In genomic region chr6:109136039-109136438, GRCh38 we compare ENCODE assay signal across 1 cellular context.
A peak's percentile ranks its signal among the peaks of the same experiment; 100 is the strongest.
TF ChIP-seq lines count a peak whose summit lies in the region.
"Not testable (repeated sequence)": the region's sequence is repeated elsewhere in the genome, so short reads cannot be mapped to it uniquely, and the experiment has no call there.

No MANE protein-coding gene starts in this region.

- H3K27ac ChIP-seq in HEK293 (ENCODE audit: extremely low read depth, low read depth, low read length): not testable (repeated sequence)

- H3K36me3 ChIP-seq in HEK293 (ENCODE audit: control insufficient read depth in 2 of 2, insufficient read depth in 1 of 2, low read length in 2 of 2): not testable (repeated sequence)

- not testable (repeated sequence) for H3K9me3 ChIP-seq in HEK293 (ENCODE audit: control insufficient read depth, insufficient read depth, low read depth, low read length)

- POLR2A ChIA-PET in HEK293 (lab: Yijun Ruan, JAX): not testable (repeated sequence)

- not testable (repeated sequence) for TF ChIP-seq CTCF in HEK293 (tag by site-specific recombination; IDR thresholded peaks at IDR 0.05)

- H3K4me3 ChIP-seq in HEK293 (ENCODE audit: low read depth, low read length): not testable (repeated sequence)

- H3K4me1 ChIP-seq in HEK293 (ENCODE audit: control insufficient read depth, insufficient read depth, low read length): not testable (repeated sequence)

- CTCF ChIA-PET in HEK293 (lab: Yijun Ruan, JAX): not testable (repeated sequence)

TF ChIP-seq in HEK293, 187 proteins besides CTCF, POLR2A, EP300 and RAD21:
- 0 out of 2 replicates have a peak, but pooled peaks have one; percentile 11 for TF ChIP-seq ZNF580 (tag by site-specific recombination; IDR thresholded peaks at IDR 0.05)
- TF ChIP-seq ZNF146 (tag by site-specific recombination; IDR thresholded peaks at IDR 0.05): peak; percentile 93
